In genomic region chr10:46035923-46036849, GRCh38 we compare ENCODE assay signal across 1 cellular context.
TF ChIP-seq lines count a peak whose summit lies in the region.

No MANE protein-coding gene starts in this region.

TF ChIP-seq in HepG2, 621 proteins besides CTCF, POLR2A, EP300 and RAD21 (continued from another document and continues in another):
- TF ChIP-seq KIAA2018 (CRISPR knock-in tag; IDR thresholded peaks at IDR 0.05; ENCODE audit: borderline replicate concordance), result no peak
- TF ChIP-seq RFXANK (CRISPR knock-in tag; IDR thresholded peaks at IDR 0.05), result no peak
- TF ChIP-seq SP1 (IDR thresholded peaks at IDR 0.05), result no peak
- no peak for TF ChIP-seq SP1 (CRISPR knock-in tag; IDR thresholded peaks at IDR 0.05)
- TF ChIP-seq RNF2 (conservative IDR thresholded peaks at IDR 0.05; ENCODE audit: low read depth), result no peak
- TF ChIP-seq RERE (CRISPR knock-in tag; IDR thresholded peaks at IDR 0.05; ENCODE audit: low read depth), result no peak
- no peak for TF ChIP-seq SCMH1 (CRISPR knock-in tag; IDR thresholded peaks at IDR 0.05; ENCODE audit: borderline replicate concordance)
- no peak for TF ChIP-seq ZBTB1 (CRISPR knock-in tag; IDR thresholded peaks at IDR 0.05; ENCODE audit: borderline replicate concordance)
- no peak for TF ChIP-seq SIN3B (IDR thresholded peaks at IDR 0.05; ENCODE audit: low read length)
- TF ChIP-seq SALL2 (CRISPR knock-in tag; IDR thresholded peaks at IDR 0.05), result no peak
- no peak for TF ChIP-seq ZNF44 (CRISPR knock-in tag; IDR thresholded peaks at IDR 0.05)
- no peak for TF ChIP-seq ZNF282 (IDR thresholded peaks at IDR 0.05; ENCODE audit: partially characterized antibody)
- no peak for TF ChIP-seq ZSCAN22 (CRISPR knock-in tag; IDR thresholded peaks at IDR 0.05)
- TF ChIP-seq MIER3 (CRISPR knock-in tag; IDR thresholded peaks at IDR 0.05; ENCODE audit: borderline replicate concordance), result no peak
- peak; percentile 70 for TF ChIP-seq ZNF772 (CRISPR knock-in tag; IDR thresholded peaks at IDR 0.05)
- peak; percentile 29; the same call in 1 of the 2 replicates for TF ChIP-seq ZNF12 (CRISPR knock-in tag; IDR thresholded peaks at IDR 0.05)
- TF ChIP-seq ZNF446 (CRISPR knock-in tag; IDR thresholded peaks at IDR 0.05), result no peak
- peak; percentile 86 for TF ChIP-seq ZGPAT (CRISPR knock-in tag; IDR thresholded peaks at IDR 0.05)
- TF ChIP-seq CBX2 (IDR thresholded peaks at IDR 0.05; ENCODE audit: low read depth, low read length), result no peak
- no peak for TF ChIP-seq CBX2 (CRISPR knock-in tag; IDR thresholded peaks at IDR 0.05; ENCODE audit: low read depth)
- TF ChIP-seq IRF2 (CRISPR knock-in tag; IDR thresholded peaks at IDR 0.05), result peak; percentile 61
- TF ChIP-seq ZFP90 (CRISPR knock-in tag; IDR thresholded peaks at IDR 0.05; ENCODE audit: borderline replicate concordance), result no peak; the same call in 1 of the 2 replicates
- peak; percentile 80 for TF ChIP-seq SKI (IDR thresholded peaks at IDR 0.05; ENCODE audit: partially characterized antibody)
- TF ChIP-seq ZNF121 (CRISPR knock-in tag; IDR thresholded peaks at IDR 0.05), result peak; percentile 64
- TF ChIP-seq ZNF784 (CRISPR knock-in tag; IDR thresholded peaks at IDR 0.05; ENCODE audit: borderline replicate concordance), result no peak
- no peak for TF ChIP-seq TAF1 (CRISPR knock-in tag; IDR thresholded peaks at IDR 0.05)
- TF ChIP-seq ZNF672 (CRISPR knock-in tag; IDR thresholded peaks at IDR 0.05), result no peak
- peak; percentile 36; the same call in 1 of the 2 replicates for TF ChIP-seq CEBPB (IDR thresholded peaks at IDR 0.05; ENCODE audit: borderline replicate concordance, low read depth, low read length)
- TF ChIP-seq E2F1 (CRISPR knock-in tag; IDR thresholded peaks at IDR 0.05), result no peak
- TF ChIP-seq ZNF646 (CRISPR knock-in tag; IDR thresholded peaks at IDR 0.05), result peak; percentile 38; the same call in 1 of the 2 replicates
- TF ChIP-seq TBP (CRISPR knock-in tag; IDR thresholded peaks at IDR 0.05), result no peak
- TF ChIP-seq JUN (CRISPR knock-in tag; IDR thresholded peaks at IDR 0.05), result no peak
- TF ChIP-seq PAX8 (CRISPR knock-in tag; IDR thresholded peaks at IDR 0.05; ENCODE audit: borderline replicate concordance), result no peak
- no peak for TF ChIP-seq ZZZ3 (CRISPR knock-in tag; IDR thresholded peaks at IDR 0.05; ENCODE audit: borderline replicate concordance)
- TF ChIP-seq MEIS1 (CRISPR knock-in tag; IDR thresholded peaks at IDR 0.05; ENCODE audit: borderline replicate concordance), result peak; percentile 40; the same call in 1 of the 2 replicates
- TF ChIP-seq SUZ12 (IDR thresholded peaks at IDR 0.05; ENCODE audit: low read depth, low read length), result no peak
- peak; percentile 93 for TF ChIP-seq ZBTB20 (CRISPR knock-in tag; IDR thresholded peaks at IDR 0.05; ENCODE audit: borderline replicate concordance, low read depth)
- peak; percentile 18; the same call in 1 of the 2 replicates for TF ChIP-seq ZNF792 (CRISPR knock-in tag; IDR thresholded peaks at IDR 0.05)
- no peak for TF ChIP-seq ZNF235 (CRISPR knock-in tag; IDR thresholded peaks at IDR 0.05; ENCODE audit: borderline replicate concordance)
- TF ChIP-seq ERF (CRISPR knock-in tag; IDR thresholded peaks at IDR 0.05), result peak; percentile 64; the same call in 1 of the 2 replicates
